8 cellular contexts compared by ENCODE assay signal in genomic region chr10:110918633-110919348, GRCh38. TPM values are rescaled to one million over a fixed set of nuclear protein-coding genes. Genes with fewer than 3 reads are reported as not detected.
DNase-seq lines count a peak whose midpoint lies in the region; ATAC-seq, FAIRE-seq and TF ChIP-seq lines count a peak whose summit lies in the region.

Gene BBIP1, minus strand, starts transcription at chr10:110919180. Its CDS starts 1,023 bp downstream, at chr10:110918157.

- peak within 1 kb of the TSS; percentile 100 for H3K4me3 ChIP-seq in HUES48 (ENCODE audit: low read depth, low read length)
- H3K4me3 ChIP-seq in adipocyte (ENCODE audit: low read length) = peak within 1 kb of the TSS; percentile 97

- DNase-seq in OCI-M2 (lab: John Stamatoyannopoulos, UW; ENCODE audit: unreplicated experiment) (peak; percentile 85), adipocyte (ENCODE audit: low read depth) (peak; percentile 100), Right ventricle myocardium inferior (ENCODE audit: missing footprints) (no peak), omental fat pad (ENCODE audit: low spot score) (peak; percentile 46)
- DNase-seq in activated CD4-positive, alpha-beta T cell treated with anti-CD3 and anti-CD28 coated beads for 4 hours = no peak

- H3K36me3 ChIP-seq in HUES48 (ENCODE audit: control insufficient read depth, insufficient read depth, low read length) (0 out of 2 replicates have a peak, but pooled peaks cover 3% of the 10 kb centered on the region), adipocyte (ENCODE audit: control insufficient read depth, insufficient read depth, low read length, severe bottlenecking) (no peaks in the 10 kb centered on the region)

- H3K4me1 ChIP-seq in HUES48 (ENCODE audit: control insufficient read depth, insufficient read depth, low read length) (peaks cover 27% of the 10 kb centered on the region), adipocyte (ENCODE audit: control insufficient read depth, insufficient read depth, low read length) (peaks cover 53% of the 10 kb centered on the region)

- peak within 1 kb of the TSS; percentile 100 for H3K27ac ChIP-seq in HUES48 (ENCODE audit: low read depth, low read length)

- ATAC-seq in GM21528 (IDR thresholded peaks at IDR 0.05; ENCODE audit: low FRiP score, unreplicated experiment) (peak; percentile 87), Right ventricle myocardium inferior (peak; percentile 97), omental fat pad (ENCODE audit: low FRiP score) (peak; percentile 98)

- FAIRE-seq in G401.6 (lab: Jason Lieb, UNC) = peak; percentile 99

- H3K9me3 ChIP-seq in HUES48 (ENCODE audit: control insufficient read depth, insufficient read depth, low read length) = no peaks in the 10 kb centered on the region
- no peaks in the 10 kb centered on the region for H3K9me3 ChIP-seq in adipocyte (ENCODE audit: control insufficient read depth, low read length)

- no peak for TF ChIP-seq CTCF in omental fat pad (IDR thresholded peaks at IDR 0.05)

- H3K27me3 ChIP-seq in HUES48 (ENCODE audit: control insufficient read depth, insufficient read depth, low read length) (no peaks in the 10 kb centered on the region), adipocyte (replicated peaks; ENCODE audit: control insufficient read depth, insufficient read depth, low read length) (no peaks in the 10 kb centered on the region)

- intact Hi-C loops in Right ventricle myocardium inferior (cut with DNase I) = loop anchor here (2.0 to 10.0 kb wide), 2 partner anchors 48 to 614 kb away; partner anchors contain the start of genes PDCD4 and SMNDC1

- peak within 1 kb of the TSS; percentile 89 for H3K9ac ChIP-seq in HUES48 (ENCODE audit: low read depth, low read length)
- peak within 1 kb of the TSS; percentile 97 for H3K9ac ChIP-seq in adipocyte (ENCODE audit: low read length)

RNA-seq across cellular contexts. Expression of gene BBIP1, which starts in this region (rescaled TPM):
- 19.0 TPM for total RNA-seq in Right ventricle myocardium inferior
- 10 to 100 TPM; 19.6 to 32.2 (median 21.9) TPM for total RNA-seq in omental fat pad

Comparison
In these comparisons a context has a peak if more than half of its experiments do, and no peak if none do; other contexts are left out.
1. DNase-seq: peak in OCI-M2 (single experiment), adipocyte (single experiment) and omental fat pad (single experiment); none in Right ventricle myocardium inferior (single experiment) and activated CD4-positive, alpha-beta T cell treated with anti-CD3 and anti-CD28 coated beads for 4 hours (0 of 2).
2. Peak in every context shown above with its lines, with median percentiles within 50 percentile points of each other: ATAC-seq.